26 cellular contexts compared by ENCODE assay signal in the genomic region with DNA sequence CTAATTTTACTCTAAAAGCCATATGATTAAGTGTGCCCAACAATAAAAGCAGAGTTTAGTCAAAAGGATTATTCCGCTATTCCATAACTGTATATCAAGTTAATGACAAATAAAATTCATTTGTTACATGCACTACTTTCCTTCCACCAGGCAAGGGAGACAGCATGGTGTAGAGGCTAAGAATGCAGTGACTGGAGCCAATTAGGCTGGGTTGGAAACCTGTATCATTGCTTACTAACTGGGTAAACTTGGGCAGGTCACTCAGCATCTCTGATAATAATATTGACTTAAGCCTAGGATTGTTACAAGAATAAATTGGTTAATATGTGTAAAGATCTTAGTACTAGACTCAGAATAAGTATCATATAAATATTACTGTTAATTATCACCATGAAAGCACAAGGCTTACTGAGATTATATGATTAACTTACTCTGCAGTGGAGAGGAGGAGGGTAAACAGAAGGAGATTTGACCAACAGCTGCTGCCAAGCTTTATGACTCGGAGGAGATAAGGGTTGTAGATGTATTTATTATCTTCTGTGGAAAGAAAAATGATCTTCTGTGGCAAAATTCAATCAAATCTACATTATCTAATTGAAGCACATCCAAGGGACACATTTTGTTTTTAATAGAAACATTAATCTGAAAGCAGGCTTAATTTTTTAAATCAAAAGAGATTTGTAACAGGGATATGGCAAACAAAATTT.
DNase-seq lines count a peak whose midpoint lies in the region; TF ChIP-seq lines count a peak whose summit lies in the region.
"Had no signal": no experiment of that assay in that cellular context is flagged by ENCODE, and none has a peak within 500 bp of the region (broad histone marks: within the 10 kb centered on the region; RNA-seq: fewer than 3 reads in every experiment).

No MANE protein-coding gene starts in this region.

- H3K4me3 ChIP-seq in mesenchymal stem cell (ENCODE audit: insufficient read depth in 1 of 2, low read depth in 1 of 2, low read length in 2 of 2), result no peak overlapping the region
- H3K4me3 ChIP-seq: body of pancreas, dorsolateral prefrontal cortex, GM12878, prostate gland had no signal

- H3K4me3 Mint-ChIP-seq in nephron, result no peak overlapping the region
- H3K4me3 Mint-ChIP-seq: activated CD4-positive, alpha-beta memory T cell treated with anti-CD3 and anti-CD28 coated beads, Interleukin-2, amount 10 ng/mL, durations not matched to agents 7 days and 5 days; CD8-positive, alpha-beta memory T cell had no signal

- H3K9me3 ChIP-seq in mesenchymal stem cell (ENCODE audit: control insufficient read depth, low read length), result no peaks in the 10 kb centered on the region
- H3K9me3 ChIP-seq: body of pancreas, prostate gland had no signal

- H2AFZ ChIP-seq in mesenchymal stem cell (ENCODE audit: low read depth, low read length), result no peak overlapping the region

- H3K27ac Mint-ChIP-seq in nephron, result peak overlapping the region in 2 of 3 experiments; percentile 8 to 59
- H3K27ac Mint-ChIP-seq: activated CD4-positive, alpha-beta memory T cell treated with anti-CD3 and anti-CD28 coated beads, Interleukin-2, amount 10 ng/mL, durations not matched to agents 7 days and 5 days; CD8-positive, alpha-beta memory T cell had no signal

- no peaks in the 10 kb centered on the region for H3K27me3 ChIP-seq in mesenchymal stem cell (ENCODE audit: control insufficient read depth in 1 of 2, insufficient read depth in 1 of 2, low read length in 2 of 2)
- H3K27me3 ChIP-seq: body of pancreas had no signal

- no peak overlapping the region for H2BK5ac ChIP-seq in mesenchymal stem cell (ENCODE audit: low read depth, low read length, poor library complexity, severe bottlenecking)

- H3K9ac ChIP-seq in mesenchymal stem cell (ENCODE audit: low read length), result no peak overlapping the region

- peaks cover 6% of the 10 kb centered on the region for H3K27me3 Mint-ChIP-seq in nephron (ENCODE audit: low read depth)
- H3K27me3 Mint-ChIP-seq: activated CD4-positive, alpha-beta memory T cell treated with anti-CD3 and anti-CD28 coated beads, Interleukin-2, amount 10 ng/mL, durations not matched to agents 7 days and 5 days; CD8-positive, alpha-beta memory T cell had no signal

- H3K36me3 Mint-ChIP-seq in nephron (ENCODE audit: low read depth), result no peaks in the 10 kb centered on the region
- H3K36me3 Mint-ChIP-seq: CD8-positive, alpha-beta memory T cell had no signal

- no peaks in the 10 kb centered on the region for H3K36me3 ChIP-seq in mesenchymal stem cell (ENCODE audit: control insufficient read depth in 1 of 2, insufficient read depth in 2 of 2, low read depth in 1 of 2, low read length in 2 of 2)
- H3K36me3 ChIP-seq: prostate gland had no signal

- no peak overlapping the region for H3K18ac ChIP-seq in mesenchymal stem cell (ENCODE audit: low read depth in 1 of 2, low read length in 2 of 2)

- no peak overlapping the region for H4K91ac ChIP-seq in mesenchymal stem cell (ENCODE audit: low read length)

- no peak overlapping the region for H2BK12ac ChIP-seq in mesenchymal stem cell (ENCODE audit: low read length in 2 of 2)

- TF ChIP-seq CTCF in nephron (IDR thresholded peaks at IDR 0.05; ENCODE audit: unreplicated experiment in 3 of 3), result no peak

- peaks cover 7% of the 10 kb centered on the region for H3K4me1 Mint-ChIP-seq in nephron
- H3K4me1 Mint-ChIP-seq: activated CD4-positive, alpha-beta memory T cell treated with anti-CD3 and anti-CD28 coated beads, Interleukin-2, amount 10 ng/mL, durations not matched to agents 7 days and 5 days; CD8-positive, alpha-beta memory T cell had no signal

- WGBS in mesenchymal stem cell, result 100% methylated on average over 1 of the region's 2 CpGs

- no peaks in the 10 kb centered on the region for H3K4me1 ChIP-seq in mesenchymal stem cell (ENCODE audit: control insufficient read depth, insufficient read depth, low read depth, low read length)
- H3K4me1 ChIP-seq: body of pancreas, prostate gland had no signal

- no peak overlapping the region for H2BK15ac ChIP-seq in mesenchymal stem cell (ENCODE audit: low read depth, poor library complexity, severe bottlenecking)

- H3K79me1 ChIP-seq in mesenchymal stem cell (replicated peaks; ENCODE audit: low read length, poor library complexity, severe bottlenecking), result no peaks in the 10 kb centered on the region

- no peak overlapping the region for H2BK120ac ChIP-seq in mesenchymal stem cell (ENCODE audit: low read depth, low read length)

- H3K9me3 Mint-ChIP-seq in nephron, result no peaks in the 10 kb centered on the region
- H3K9me3 Mint-ChIP-seq: activated CD4-positive, alpha-beta memory T cell treated with anti-CD3 and anti-CD28 coated beads, Interleukin-2, amount 10 ng/mL, durations not matched to agents 7 days and 5 days had no signal

- H3K14ac ChIP-seq in mesenchymal stem cell (ENCODE audit: low read length in 2 of 2), result no peak overlapping the region

- H2AK5ac ChIP-seq in mesenchymal stem cell (ENCODE audit: low read length, severe bottlenecking), result no peak overlapping the region

- no peak overlapping the region for H3K23ac ChIP-seq in mesenchymal stem cell (ENCODE audit: low read length in 2 of 2)

- H3K4ac ChIP-seq in mesenchymal stem cell (ENCODE audit: low read depth in 1 of 2, low read length in 2 of 2), result no peak overlapping the region

- H4K8ac ChIP-seq in mesenchymal stem cell (ENCODE audit: low read length), result no peak overlapping the region

- DNase-seq in NCI-H1092 treated with DMSO at 0.1 percent for 48 hours (lab: John Stamatoyannopoulos, UW) (peak; percentile 22), NCI-H1092 (lab: John Stamatoyannopoulos, UW) (no peak), NCI-H226 (peak; percentile 53), SHP77 treated with DMSO at 0.1 percent for 48 hours (lab: John Stamatoyannopoulos, UW) (peak; percentile 25), mesenchymal stem cell (no peak), AG20443 (ENCODE audit: low spot score) (no peak)
- DNase-seq in effector CD8-positive, alpha-beta T cell (lab: John Stamatoyannopoulos, UW), result no peak
- DNase-seq: 8988T; activated CD4-positive, alpha-beta memory T cell treated with anti-CD3 and anti-CD28 coated beads, Interleukin-2, amount 10 ng/mL, durations not matched to agents 7 days and 5 days; activated CD4-positive, CD25-positive, alpha-beta regulatory T cell treated with anti-CD3 and anti-CD28 coated beads, Interleukin-2, amount 50 U/mL, for 72 hours; activated effector memory CD4-positive, alpha-beta T cell treated with anti-CD3 and anti-CD28 coated beads, Interleukin-2, amount 50 U/mL, for 16 hours; AML-193; body of pancreas; CD8-positive, alpha-beta memory T cell; cerebellar nuclear complex; dorsolateral prefrontal cortex; mammary epithelial cell; NCI-H187 treated with DMSO at 0.1 percent for 48 hours; NCI-H2227 treated with DMSO at 0.1 percent for 48 hours; RPMI8226; stimulated activated CD8-positive, alpha-beta memory T cell treated with anti-CD3 and anti-CD28 coated beads, Interleukin-4, amount 100 ng/mL, for 48 hours; T1000; trophoblast cell had no signal

- no peak overlapping the region for H3K27ac ChIP-seq in mesenchymal stem cell (ENCODE audit: low read length, poor library complexity, severe bottlenecking)
- H3K27ac ChIP-seq: body of pancreas, dorsolateral prefrontal cortex, prostate gland had no signal

- H3K4me2 ChIP-seq in mesenchymal stem cell (ENCODE audit: low read length, poor library complexity, severe bottlenecking), result no peak overlapping the region

Comparison
In these comparisons a context has a peak if more than half of its experiments do, and no peak if none do; other contexts are left out.
1. DNase-seq: peak in NCI-H1092 treated with DMSO at 0.1 percent for 48 hours (single experiment), NCI-H226 (single experiment) and SHP77 treated with DMSO at 0.1 percent for 48 hours (single experiment); none in NCI-H1092 (single experiment), effector CD8-positive, alpha-beta T cell (single experiment), mesenchymal stem cell (single experiment) and AG20443 (single experiment).